Comparison of ENCODE assay signal across 25 cellular contexts in genomic region chr2:147996828-147997227, GRCh38.
"Had no signal": no experiment of that assay in that cellular context is flagged by ENCODE, and none has a peak within 500 bp of the region (broad histone marks: within the 10 kb centered on the region; RNA-seq: fewer than 3 reads in every experiment).

No MANE protein-coding gene starts in this region.

- ATAC-seq: effector memory CD8-positive, alpha-beta T cell; esophagus mucosa; gastrocnemius medialis; heart right ventricle; left cardiac atrium; left lung; left ventricle myocardium superior; lower lobe of right lung; mucosa of descending colon; naive thymus-derived CD8-positive, alpha-beta T cell had no signal

- H3K27ac ChIP-seq: epithelial cell of prostate, esophagus squamous epithelium, gastrocnemius medialis, heart right ventricle, left lung, lower lobe of right lung had no signal

- H3K9me3 ChIP-seq: gastrocnemius medialis, lower lobe of right lung, mucosa of descending colon had no signal

- H3K4me1 ChIP-seq: esophagus squamous epithelium, left lung, lower lobe of right lung had no signal

- DNase-seq: cortex of kidney; effector CD8-positive, alpha-beta T cell; effector memory CD8-positive, alpha-beta T cell; endodermal cell; erythroblast; esophagus squamous epithelium; foreskin fibroblast; foreskin melanocyte; gastrocnemius medialis; glutamatergic neuron; head of caudate nucleus; heart right ventricle; hippocampal formation; left cardiac atrium; left lung; left ventricle myocardium superior; lower lobe of right lung; mesenchymal stem cell; mucosa of descending colon; naive B cell; naive thymus-derived CD8-positive, alpha-beta T cell had no signal

- H3K36me3 ChIP-seq: gastrocnemius medialis, lower lobe of right lung had no signal

- FAIRE-seq: islet of Langerhans, keratinocyte had no signal

- H3K4me3 ChIP-seq: esophagus squamous epithelium, gastrocnemius medialis, heart right ventricle, left lung, lower lobe of right lung, mucosa of descending colon had no signal

- H3K27me3 ChIP-seq: esophagus squamous epithelium, gastrocnemius medialis, heart right ventricle, left lung had no signal
